ENCODE assay signal across 27 cellular contexts in genomic region chr6:68771426-68771825, GRCh38.
"Had no signal": no experiment of that assay in that cellular context is flagged by ENCODE, and none has a peak within 500 bp of the region (broad histone marks: within the 10 kb centered on the region; RNA-seq: fewer than 3 reads in every experiment).

No MANE protein-coding gene starts in this region.

- H3K36me3 ChIP-seq: adrenal gland, brain microvascular endothelial cell, Peyer's patch, SJSA1 had no signal

- H3K9me3 ChIP-seq: adrenal gland, Peyer's patch, SJSA1, SK-N-SH had no signal

- H3K9me2 ChIP-seq: SK-N-SH had no signal

- H3K4me3 ChIP-seq: adrenal gland, Peyer's patch, SJSA1 had no signal

- H3K27ac ChIP-seq: adrenal gland, brain microvascular endothelial cell, KMS-11, Peyer's patch, SJSA1 had no signal

- ATAC-seq: activated CD8-positive, alpha-beta T cell treated with anti-CD3 and anti-CD28 coated beads for 36 hours; activated naive CD4-positive, alpha-beta T cell treated with anti-CD3 and anti-CD28 coated beads, Interleukin-2, amount 50 U/mL, for 72 hours; PC-3 had no signal

- H3K9ac ChIP-seq: KMS-11, SK-N-SH had no signal

- H3K4me2 ChIP-seq: KMS-11, SK-N-SH had no signal

- DNase-seq: activated CD4-positive, alpha-beta T cell treated with anti-CD3 and anti-CD28 coated beads, Interleukin-2, amount 10 ng/mL, durations not matched to agents 24 days and 14 days; activated CD4-positive, alpha-beta T cell treated with anti-CD3 and anti-CD28 coated beads, Interleukin-2, amount 50 U/mL, for 4 hours; activated CD8-positive, alpha-beta T cell treated with anti-CD3 and anti-CD28 coated beads for 36 hours; activated gamma-delta T cell treated with Interleukin-2 at 50 U/mL for 16 hours; activated naive CD4-positive, alpha-beta T cell treated with anti-CD3 and anti-CD28 coated beads for 36 hours; activated T-cell treated with anti-CD3 and anti-CD28 coated beads, Interleukin-2, amount 50 U/mL, for 24 hours; adrenal gland; aorta; brain microvascular endothelial cell; MM.1S; MV-4-11; NCI-H1092; NCI-H1436 treated with DMSO at 0.1 percent for 48 hours; NCI-H1694 treated with DMSO at 0.1 percent for 48 hours; NCI-H2029; NCI-H345; NCI-H524 treated with DMSO at 0.1 percent for 48 hours; NCI-H748 treated with DMSO at 0.1 percent for 48 hours; NK-92 treated with Interleukin-12 subunit alpha and Interleukin-12 subunit beta, amount 100 ng/mL, for 24 hours; PC-3; Peyer's patch; RPMI8226; SHP77 treated with DMSO at 0.1 percent for 48 hours; SK-N-SH had no signal

- H3K4me1 ChIP-seq: adrenal gland, Peyer's patch, SJSA1 had no signal

- H3K27me3 ChIP-seq: adrenal gland, brain microvascular endothelial cell, Peyer's patch, SJSA1 had no signal
